2 cellular contexts compared by ENCODE assay signal in genomic region chr9:114207034-114207815, GRCh38.
TF ChIP-seq lines count a peak whose summit lies in the region.

No MANE protein-coding gene starts in this region.

TF ChIP-seq in liver, 16 proteins besides CTCF, POLR2A, EP300 and RAD21:
- peak; percentile 68 for TF ChIP-seq NR2F2 (IDR thresholded peaks at IDR 0.05)
- no peak for TF ChIP-seq REST (IDR thresholded peaks at IDR 0.05)
- no peak for TF ChIP-seq MAX (IDR thresholded peaks at IDR 0.05)
- peak in 1 of 2 donors; percentile 61 for TF ChIP-seq RXRA (IDR thresholded peaks at IDR 0.05)
- TF ChIP-seq SP1 (IDR thresholded peaks at IDR 0.05) = peak; percentile 8

TF ChIP-seq in HepG2, 621 proteins besides CTCF, POLR2A, EP300 and RAD21:
- TF ChIP-seq PLSCR1 (CRISPR knock-in tag; IDR thresholded peaks at IDR 0.05; ENCODE audit: borderline replicate concordance) (no peak), KAT8 (CRISPR knock-in tag; IDR thresholded peaks at IDR 0.05) (no peak), ESRRA (CRISPR knock-in tag; IDR thresholded peaks at IDR 0.05; ENCODE audit: low read depth) (no peak), CHD4 (IDR thresholded peaks at IDR 0.05; ENCODE audit: borderline replicate concordance, low read length) (no peak), ZNF33A (CRISPR knock-in tag; IDR thresholded peaks at IDR 0.05; ENCODE audit: borderline replicate concordance) (no peak)
